ENCODE assay signal across 29 cellular contexts in genomic region chr4:35559559-35560365, GRCh38.
DNase-seq lines count a peak whose midpoint lies in the region; ATAC-seq and TF ChIP-seq lines count a peak whose summit lies in the region.
"Had no signal": no experiment of that assay in that cellular context is flagged by ENCODE, and none has a peak within 500 bp of the region (broad histone marks: within the 10 kb centered on the region; RNA-seq: fewer than 3 reads in every experiment).

No MANE protein-coding gene starts in this region.

- no peak for TF ChIP-seq EP300 in gastroesophageal sphincter (IDR thresholded peaks at IDR 0.05)

- no peaks in the 10 kb centered on the region for H3K4me1 Mint-ChIP-seq in HFFc6 (ENCODE audit: low read depth)
- H3K4me1 Mint-ChIP-seq: activated CD4-positive, alpha-beta memory T cell treated with anti-CD3 and anti-CD28 coated beads, Interleukin-2, amount 10 ng/mL, durations not matched to agents 7 days and 5 days; naive thymus-derived CD4-positive, alpha-beta T cell had no signal

- no CpG with 5 or more reads among the region's 19 CpGs for WGBS in neuronal stem cell (ENCODE audit: extremely low coverage in 2 of 2, insufficient read length in 2 of 2, insufficient replicate concordance in 1 of 2), 2 donors
- 94 to 100% methylated on average over 2 of the region's 19 CpGs for WGBS in gastroesophageal sphincter (ENCODE audit: low coverage in 1 of 2), 2 donors

- no peak overlapping the region for H3K4ac ChIP-seq in neuronal stem cell (ENCODE audit: low read length)

- H2BK15ac ChIP-seq in neuronal stem cell (ENCODE audit: low read length): no peak overlapping the region

- H3K4me3 ChIP-seq in epithelial cell of esophagus (ENCODE audit: low read length): no peak overlapping the region
- peak overlapping the region in 1 of 2 donors; percentile 63 for H3K4me3 ChIP-seq in neuronal stem cell (ENCODE audit: low read length in 2 of 2)
- no peak overlapping the region for H3K4me3 ChIP-seq in gastroesophageal sphincter
- H3K4me3 ChIP-seq: sigmoid colon, thyroid gland had no signal

- H3K27ac Mint-ChIP-seq in HFFc6: no peak overlapping the region
- H3K27ac Mint-ChIP-seq: activated CD4-positive, alpha-beta memory T cell treated with anti-CD3 and anti-CD28 coated beads, Interleukin-2, amount 10 ng/mL, durations not matched to agents 7 days and 5 days; naive thymus-derived CD4-positive, alpha-beta T cell had no signal

- peak overlapping the region; percentile 1 for H3K18ac ChIP-seq in neuronal stem cell (ENCODE audit: low read length)

- no peak overlapping the region for H4K91ac ChIP-seq in neuronal stem cell (ENCODE audit: low read depth, low read length, poor library complexity)

- H3K4me1 ChIP-seq in neuronal stem cell (ENCODE audit: control insufficient read depth in 2 of 2, insufficient read depth in 1 of 2, low read depth in 1 of 2, low read length in 2 of 2) (no peaks in the 10 kb centered on the region), gastroesophageal sphincter (no peaks in the 10 kb centered on the region)
- H3K4me1 ChIP-seq: sigmoid colon, thyroid gland had no signal

- no peaks in the 10 kb centered on the region for H3K27me3 Mint-ChIP-seq in HFFc6 (ENCODE audit: insufficient read depth)
- H3K27me3 Mint-ChIP-seq: activated CD4-positive, alpha-beta memory T cell treated with anti-CD3 and anti-CD28 coated beads, Interleukin-2, amount 10 ng/mL, durations not matched to agents 7 days and 5 days; naive thymus-derived CD4-positive, alpha-beta T cell had no signal

- H3K36me3 ChIP-seq in neuronal stem cell (replicated peaks in 1 of 2; ENCODE audit: control insufficient read depth in 2 of 2, insufficient read depth in 2 of 2, low read length in 2 of 2) (no peaks in the 10 kb centered on the region), gastroesophageal sphincter (no peaks in the 10 kb centered on the region)
- H3K36me3 ChIP-seq: brain microvascular endothelial cell, sigmoid colon, thyroid gland had no signal

- peaks cover 0 to 6% of the 10 kb centered on the region in 2 donors for H3K9me3 ChIP-seq in neuronal stem cell (replicated peaks in 1 of 2; ENCODE audit: control insufficient read depth in 2 of 2, insufficient read depth in 1 of 2, low read depth in 1 of 2, low read length in 2 of 2)
- H3K9me3 ChIP-seq in gastroesophageal sphincter: peaks cover 0 to 7% (median 0%) of the 10 kb centered on the region in 3 donors
- H3K9me3 ChIP-seq: sigmoid colon, thyroid gland had no signal

- H2BK5ac ChIP-seq in neuronal stem cell (ENCODE audit: low read length): no peak overlapping the region

- H3K27me3 ChIP-seq in neuronal stem cell (ENCODE audit: control insufficient read depth in 3 of 3, insufficient read depth in 3 of 3, low read depth in 1 of 3, low read length in 3 of 3) (no peaks in the 10 kb centered on the region), gastroesophageal sphincter (no peaks in the 10 kb centered on the region)
- H3K27me3 ChIP-seq: brain microvascular endothelial cell, sigmoid colon, thyroid gland had no signal

- H2BK12ac ChIP-seq in neuronal stem cell (ENCODE audit: low read length): no peak overlapping the region

- H3K9me3 Mint-ChIP-seq in HFFc6: peaks cover 21% of the 10 kb centered on the region
- H3K9me3 Mint-ChIP-seq: activated CD4-positive, alpha-beta memory T cell treated with anti-CD3 and anti-CD28 coated beads, Interleukin-2, amount 10 ng/mL, durations not matched to agents 7 days and 5 days had no signal

- H3K4me3 Mint-ChIP-seq in HFFc6: no peak overlapping the region
- H3K4me3 Mint-ChIP-seq: activated CD4-positive, alpha-beta memory T cell treated with anti-CD3 and anti-CD28 coated beads, Interleukin-2, amount 10 ng/mL, durations not matched to agents 7 days and 5 days; naive thymus-derived CD4-positive, alpha-beta T cell had no signal

- no peak overlapping the region for H3K9ac ChIP-seq in neuronal stem cell (ENCODE audit: low read depth, low read length, poor library complexity)

- no peak overlapping the region for H4K8ac ChIP-seq in neuronal stem cell (ENCODE audit: low read depth, low read length)

- no peak overlapping the region for H3K4me2 ChIP-seq in neuronal stem cell (ENCODE audit: insufficient read depth, low read length, poor library complexity, severe bottlenecking)

- H3K36me3 Mint-ChIP-seq in HFFc6 (ENCODE audit: low read depth): no peaks in the 10 kb centered on the region; the same call in 1 of the 2 replicates
- H3K36me3 Mint-ChIP-seq: naive thymus-derived CD4-positive, alpha-beta T cell had no signal

- no peak for TF ChIP-seq POLR2A in gastroesophageal sphincter (IDR thresholded peaks at IDR 0.05)

- no peak for ATAC-seq in HG02642 (IDR thresholded peaks at IDR 0.05; ENCODE audit: poor library complexity, unreplicated experiment)
- ATAC-seq in gastroesophageal sphincter: no peak
- ATAC-seq: naive thymus-derived CD4-positive, alpha-beta T cell had no signal

- H3K27ac ChIP-seq in neuronal stem cell (replicated peaks; ENCODE audit: low read length): no peak overlapping the region
- no peak overlapping the region for H3K27ac ChIP-seq in gastroesophageal sphincter
- H3K27ac ChIP-seq: brain microvascular endothelial cell, sigmoid colon, thyroid gland had no signal

- H3K14ac ChIP-seq in neuronal stem cell (ENCODE audit: low read length): no peak overlapping the region

- no peaks in the 10 kb centered on the region for H3K79me1 ChIP-seq in neuronal stem cell (ENCODE audit: low read depth, low read length)

- no peak overlapping the region for H2AK5ac ChIP-seq in neuronal stem cell (ENCODE audit: low read depth, low read length)

- DNase-seq in LHCN-M2 (ENCODE audit: low read depth): peak; percentile 0
- peak; percentile 19 for DNase-seq in RKO (ENCODE audit: low spot score)
- DNase-seq in epithelial cell of esophagus (ENCODE audit: low read depth): peak; percentile 3
- DNase-seq in neuronal stem cell (ENCODE audit: low spot score): no peak
- DNase-seq in HFFc6: no peak
- DNase-seq: activated CD4-positive, alpha-beta memory T cell treated with anti-CD3 and anti-CD28 coated beads, Interleukin-2, amount 10 ng/mL, durations not matched to agents 7 days and 5 days; activated CD4-positive, alpha-beta T cell treated with anti-CD3 and anti-CD28 coated beads for 1 hour; activated CD8-positive, alpha-beta memory T cell treated with anti-CD3 and anti-CD28 coated beads, Interleukin-2, amount 50 U/mL, for 48 hours; activated naive CD4-positive, alpha-beta T cell treated with anti-CD3 and anti-CD28 coated beads, Interleukin-2, amount 50 U/mL, for 16 hours; amniotic stem cell; brain microvascular endothelial cell; C1 segment of cervical spinal cord; DMS79; effector CD4-positive, alpha-beta T cell; GF-D8; HCEC 1CT; naive thymus-derived CD4-positive, alpha-beta T cell; NCI-H146; NCI-H2171 treated with DMSO at 0.1 percent for 48 hours; NCI-H526; nucleus accumbens; SHP77; sigmoid colon; stimulated activated CD4-positive, alpha-beta T cell treated with anti-CD3 and anti-CD28 coated beads, Interleukin-12 subunit alpha, Interleukin-12 subunit beta, amount 100 ng/mL, for 4 hours; stimulated activated CD4-positive, alpha-beta T cell treated with anti-CD3 and anti-CD28 coated beads, Interleukin-2, amount 100 ng/mL, for 48 hours; T-helper 2 cell; thyroid gland had no signal

- no peak overlapping the region for H2AFZ ChIP-seq in neuronal stem cell (ENCODE audit: low read length)

- TF ChIP-seq CTCF in epithelial cell of esophagus (IDR thresholded peaks at IDR 0.05; ENCODE audit: insufficient read depth, low read depth, low read length, missing control alignments): no peak
- no peak for TF ChIP-seq CTCF in HFFc6 (IDR thresholded peaks at IDR 0.05)
- TF ChIP-seq CTCF in gastroesophageal sphincter (IDR thresholded peaks at IDR 0.05): no peak

- no peak overlapping the region for H2BK120ac ChIP-seq in neuronal stem cell (ENCODE audit: low read depth, low read length)

- no peak overlapping the region for H3K23ac ChIP-seq in neuronal stem cell (ENCODE audit: low read depth, low read length, poor library complexity)

Comparison
In these comparisons a context has a peak if more than half of its experiments do, and no peak if none do; other contexts are left out.
1. DNase-seq: peak in LHCN-M2 (single experiment), RKO (single experiment) and epithelial cell of esophagus (single experiment); none in neuronal stem cell (single experiment) and HFFc6 (single experiment).